ENCODE assay signal across 21 cellular contexts in genomic region chr3:78906245-78906644, GRCh38.
DNase-seq lines count a peak whose midpoint lies in the region; ATAC-seq and TF ChIP-seq lines count a peak whose summit lies in the region.
"Had no signal": no experiment of that assay in that cellular context is flagged by ENCODE, and none has a peak within 500 bp of the region (broad histone marks: within the 10 kb centered on the region; RNA-seq: fewer than 3 reads in every experiment).

No MANE protein-coding gene starts in this region.

- no peak overlapping the region for H3K4me3 ChIP-seq in epithelial cell of esophagus (ENCODE audit: low read length)
- H3K4me3 ChIP-seq: body of pancreas, GM23338, lower lobe of right lung, sigmoid colon, SK-N-MC, tibial artery, vagina had no signal

- ATAC-seq in SK-N-SH treated with all-trans-retinoic acid at 6 μM for 48 hours: no peak
- ATAC-seq: body of pancreas; GM23338; lower lobe of right lung; naive thymus-derived CD8-positive, alpha-beta T cell had no signal

- peak; percentile 40 for DNase-seq in NCI-H2029 (lab: John Stamatoyannopoulos, UW)
- DNase-seq in NCI-H2029 treated with DMSO at 0.1 percent for 48 hours (lab: John Stamatoyannopoulos, UW): no peak
- DNase-seq in NCI-H1105 treated with DMSO at 0.1 percent for 48 hours (lab: John Stamatoyannopoulos, UW): peak; percentile 41
- DNase-seq in NCI-H524 treated with DMSO at 0.1 percent for 48 hours (lab: John Stamatoyannopoulos, UW): peak; percentile 93
- DNase-seq in epithelial cell of esophagus (ENCODE audit: low read depth): peak; percentile 49
- DNase-seq in activated CD4-positive, alpha-beta T cell treated with anti-CD3 and anti-CD28 coated beads, Interleukin-2, amount 50 U/mL, for 1 hour: no peak
- no peak for DNase-seq in AG20443 (ENCODE audit: low spot score)
- DNase-seq: activated CD4-positive, alpha-beta T cell treated with anti-CD3 and anti-CD28 coated beads, Interleukin-2, amount 50 U/mL, for 48 hours; activated CD4-positive, CD25-positive, alpha-beta regulatory T cell; activated naive CD4-positive, alpha-beta T cell treated with Interleukin-2 at 50 U/mL for 16 hours; body of pancreas; kidney glomerular epithelial cell; lower lobe of right lung; naive thymus-derived CD8-positive, alpha-beta T cell; sigmoid colon; stimulated activated CD4-positive, alpha-beta T cell treated with anti-CD3 and anti-CD28 coated beads, Interleukin-4, amount 100 ng/mL, for 1 hour; tibial artery had no signal

- TF ChIP-seq CTCF in epithelial cell of esophagus (IDR thresholded peaks at IDR 0.05; ENCODE audit: insufficient read depth, low read depth, low read length, missing control alignments): no peak

TF ChIP-seq in SK-N-SH treated with all-trans-retinoic acid at 6 μM for 48 hours, 23 proteins besides CTCF, POLR2A, EP300 and RAD21:
- TF ChIP-seq ZNF565 (CRISPR knock-in tag; conservative IDR thresholded peaks at IDR 0.05; ENCODE audit: low read depth) (no peak), ZFP30 (CRISPR knock-in tag; IDR thresholded peaks at IDR 0.05) (no peak), ZNF70 (CRISPR knock-in tag; IDR thresholded peaks at IDR 0.05) (no peak), OSR1 (CRISPR knock-in tag; IDR thresholded peaks at IDR 0.05) (no peak), ESRRG (CRISPR knock-in tag; IDR thresholded peaks at IDR 0.05) (no peak), SNAI2 (CRISPR knock-in tag; IDR thresholded peaks at IDR 0.05) (no peak), BACH2 (CRISPR knock-in tag; IDR thresholded peaks at IDR 0.05; ENCODE audit: borderline replicate concordance) (no peak), ZNF8 (CRISPR knock-in tag; IDR thresholded peaks at IDR 0.05) (no peak), CSDC2 (CRISPR knock-in tag; IDR thresholded peaks at IDR 0.05) (no peak), CSRNP3 (CRISPR knock-in tag; IDR thresholded peaks at IDR 0.05) (no peak)
- TF ChIP-seq, protein P1, sequence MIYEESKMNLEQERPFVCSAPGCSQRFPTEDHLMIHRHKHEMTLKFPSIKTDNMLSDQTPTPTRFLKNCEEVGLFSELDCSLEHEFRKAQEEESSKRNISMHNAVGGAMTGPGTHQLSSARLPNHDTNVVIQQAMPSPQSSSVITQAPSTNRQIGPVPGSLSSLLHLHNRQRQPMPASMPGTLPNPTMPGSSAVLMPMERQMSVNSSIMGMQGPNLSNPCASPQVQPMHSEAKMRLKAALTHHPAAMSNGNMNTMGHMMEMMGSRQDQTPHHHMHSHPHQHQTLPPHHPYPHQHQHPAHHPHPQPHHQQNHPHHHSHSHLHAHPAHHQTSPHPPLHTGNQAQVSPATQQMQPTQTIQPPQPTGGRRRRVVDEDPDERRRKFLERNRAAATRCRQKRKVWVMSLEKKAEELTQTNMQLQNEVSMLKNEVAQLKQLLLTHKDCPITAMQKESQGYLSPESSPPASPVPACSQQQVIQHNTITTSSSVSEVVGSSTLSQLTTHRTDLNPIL (CRISPR knock-in tag; IDR thresholded peaks at IDR 0.05; ENCODE audit: low read depth): no peak

Comparison
In these comparisons a context has a peak if more than half of its experiments do, and no peak if none do; other contexts are left out.
1. DNase-seq: peak in NCI-H2029 (single experiment), NCI-H1105 treated with DMSO at 0.1 percent for 48 hours (single experiment), NCI-H524 treated with DMSO at 0.1 percent for 48 hours (single experiment) and epithelial cell of esophagus (single experiment); none in NCI-H2029 treated with DMSO at 0.1 percent for 48 hours (single experiment), activated CD4-positive, alpha-beta T cell treated with anti-CD3 and anti-CD28 coated beads, Interleukin-2, amount 50 U/mL, for 1 hour (single experiment) and AG20443 (single experiment).